ENCODE assay signal across 16 cellular contexts in the genomic region with DNA sequence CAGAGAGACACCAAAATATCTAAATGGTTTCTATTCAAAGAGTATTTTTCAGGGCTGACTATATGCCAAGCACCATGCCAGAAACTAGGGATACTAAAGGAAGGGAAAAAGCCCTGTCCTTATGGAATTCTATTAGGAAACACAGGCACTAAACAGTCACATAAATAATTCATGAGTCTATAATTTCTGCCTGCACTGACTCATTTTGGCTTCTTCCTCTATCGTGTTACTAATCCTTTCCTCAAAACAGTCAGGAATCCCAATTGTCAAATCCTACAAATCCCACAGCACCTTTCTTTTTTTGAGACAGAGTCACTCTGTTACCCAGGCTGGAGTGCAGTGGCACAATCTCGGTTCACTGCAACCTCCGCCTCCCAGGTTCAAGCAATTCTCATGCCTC. TPM values are rescaled to one million over a fixed set of nuclear protein-coding genes. Genes with fewer than 3 reads are reported as not detected.
A peak's percentile ranks its signal among the peaks of the same experiment; 100 is the strongest.
DNase-seq lines count a peak whose midpoint lies in the region; ATAC-seq, FAIRE-seq and TF ChIP-seq lines count a peak whose summit lies in the region.
"Had no signal": no experiment of that assay in that cellular context is flagged by ENCODE, and none has a peak within 500 bp of the region (broad histone marks: within the 10 kb centered on the region; RNA-seq: fewer than 3 reads in every experiment).

No MANE protein-coding gene starts in this region.

- peaks cover 14% of the 10 kb centered on the region for H3K4me1 ChIP-seq in astrocyte (ENCODE audit: insufficient read depth, low read length)

- H3K27ac ChIP-seq in astrocyte (ENCODE audit: low read depth, low read length), result no peak overlapping the region
- H3K27ac ChIP-seq: dorsolateral prefrontal cortex, HL-60, ovary, vagina had no signal

- H3K9ac ChIP-seq in astrocyte (ENCODE audit: low read length), result no peak overlapping the region

- peak overlapping the region; percentile 69 for H3K27ac Mint-ChIP-seq in HFFc6
- H3K27ac Mint-ChIP-seq in astrocyte (ENCODE audit: unreplicated experiment), result no peak overlapping the region
- H3K27ac Mint-ChIP-seq in glutamatergic neuron (ENCODE audit: unreplicated experiment), result peak overlapping the region; percentile 74
- H3K27ac Mint-ChIP-seq in stimulated activated effector memory CD8-positive, alpha-beta T cell treated with anti-CD3 and anti-CD28 coated beads, Interleukin-12 subunit alpha, Interleukin-12 subunit beta, amount 100 ng/mL, for 72 hours, result no peak overlapping the region
- H3K27ac Mint-ChIP-seq: activated naive CD4-positive, alpha-beta T cell treated with anti-CD3 and anti-CD28 coated beads, Interleukin-2, amount 50 U/mL, for 24 hours; memory B cell had no signal

- H4K20me1 ChIP-seq in astrocyte (ENCODE audit: insufficient read depth, low read length), result peaks cover 68% of the 10 kb centered on the region

- peaks cover 3% of the 10 kb centered on the region; the same call in 1 of the 2 replicates for H3K9me3 Mint-ChIP-seq in HFFc6
- H3K9me3 Mint-ChIP-seq in astrocyte (ENCODE audit: unreplicated experiment), result peaks cover 4% of the 10 kb centered on the region
- H3K9me3 Mint-ChIP-seq in glutamatergic neuron (ENCODE audit: unreplicated experiment), result no peaks in the 10 kb centered on the region
- H3K9me3 Mint-ChIP-seq in stimulated activated effector memory CD8-positive, alpha-beta T cell treated with anti-CD3 and anti-CD28 coated beads, Interleukin-12 subunit alpha, Interleukin-12 subunit beta, amount 100 ng/mL, for 72 hours, result peaks cover 6% of the 10 kb centered on the region

- H3K27me3 ChIP-seq in astrocyte (ENCODE audit: insufficient read depth, low read length), result no peaks in the 10 kb centered on the region
- H3K27me3 ChIP-seq: dorsolateral prefrontal cortex, ovary, vagina had no signal

- intact Hi-C loops in sciatic nerve (cut with DNase I), result no loop called here

- TF ChIP-seq CTCF in HFFc6 (IDR thresholded peaks at IDR 0.05) (no peak), astrocyte (IDR thresholded peaks at IDR 0.05; ENCODE audit: insufficient read depth, low read depth, low read length) (no peak), glutamatergic neuron (IDR thresholded peaks at IDR 0.05; ENCODE audit: partially characterized antibody, unreplicated experiment) (no peak)

- no peaks in the 10 kb centered on the region for H3K9me3 ChIP-seq in astrocyte (ENCODE audit: insufficient read depth, low read depth, low read length)
- H3K9me3 ChIP-seq: ovary, vagina had no signal

- peak overlapping the region; percentile 59 for H3K4me2 ChIP-seq in astrocyte (ENCODE audit: low read length)

- peaks cover 96% of the 10 kb centered on the region for H3K79me2 ChIP-seq in astrocyte (ENCODE audit: insufficient read depth, low read length)

- H3K36me3 ChIP-seq in astrocyte (ENCODE audit: insufficient read depth, low read length), result no peaks in the 10 kb centered on the region
- H3K36me3 ChIP-seq: ovary, vagina had no signal

- H3K4me3 Mint-ChIP-seq in HFFc6, result peak overlapping the region; percentile 52
- no peak overlapping the region for H3K4me3 Mint-ChIP-seq in astrocyte (ENCODE audit: unreplicated experiment)
- no peak overlapping the region for H3K4me3 Mint-ChIP-seq in glutamatergic neuron (ENCODE audit: unreplicated experiment)
- no peak overlapping the region for H3K4me3 Mint-ChIP-seq in stimulated activated effector memory CD8-positive, alpha-beta T cell treated with anti-CD3 and anti-CD28 coated beads, Interleukin-12 subunit alpha, Interleukin-12 subunit beta, amount 100 ng/mL, for 72 hours
- H3K4me3 Mint-ChIP-seq: activated naive CD4-positive, alpha-beta T cell treated with anti-CD3 and anti-CD28 coated beads, Interleukin-2, amount 50 U/mL, for 24 hours; memory B cell had no signal

- peak; percentile 25 for DNase-seq in AG08396 (ENCODE audit: low spot score)
- DNase-seq in HFFc6, result peak; percentile 50
- peak; percentile 60 for DNase-seq in astrocyte (ENCODE audit: low read depth)
- DNase-seq in glutamatergic neuron, result no peak
- no peak for DNase-seq in sciatic nerve (ENCODE audit: low spot score)
- DNase-seq in NCI-H1930 (lab: John Stamatoyannopoulos, UW), result no peak
- no peak for DNase-seq in RPMI8226
- DNase-seq in stimulated activated effector memory CD8-positive, alpha-beta T cell treated with anti-CD3 and anti-CD28 coated beads, Interleukin-12 subunit alpha, Interleukin-12 subunit beta, amount 100 ng/mL, for 72 hours (ENCODE audit: low spot score in 2 of 2), result no peak
- DNase-seq: dorsolateral prefrontal cortex, hippocampal formation, NCI-H2227 treated with DMSO at 0.1 percent for 48 hours, ovary had no signal

- H3K4me1 Mint-ChIP-seq in HFFc6 (ENCODE audit: low read depth) (peaks cover 49% of the 10 kb centered on the region), astrocyte (ENCODE audit: low read depth, unreplicated experiment) (peaks cover 11% of the 10 kb centered on the region), glutamatergic neuron (ENCODE audit: low read depth, unreplicated experiment) (peaks cover 2% of the 10 kb centered on the region)
- H3K4me1 Mint-ChIP-seq in stimulated activated effector memory CD8-positive, alpha-beta T cell treated with anti-CD3 and anti-CD28 coated beads, Interleukin-12 subunit alpha, Interleukin-12 subunit beta, amount 100 ng/mL, for 72 hours, result peaks cover 28% of the 10 kb centered on the region

- no peak overlapping the region for H2AFZ ChIP-seq in astrocyte (ENCODE audit: low read depth, low read length)

- no peak for ATAC-seq in sciatic nerve
- ATAC-seq in stimulated activated effector memory CD8-positive, alpha-beta T cell treated with anti-CD3 and anti-CD28 coated beads, Interleukin-12 subunit alpha, Interleukin-12 subunit beta, amount 100 ng/mL, for 72 hours, result no peak

- FAIRE-seq in astrocyte (lab: Jason Lieb, UNC), result peak; percentile 76

- H3K36me3 Mint-ChIP-seq in HFFc6 (ENCODE audit: low read depth), result peaks cover 14% of the 10 kb centered on the region
- no peaks in the 10 kb centered on the region for H3K36me3 Mint-ChIP-seq in astrocyte (ENCODE audit: low read depth, unreplicated experiment)
- peaks cover 7% of the 10 kb centered on the region for H3K36me3 Mint-ChIP-seq in glutamatergic neuron (ENCODE audit: unreplicated experiment)
- peaks cover 8% of the 10 kb centered on the region for H3K36me3 Mint-ChIP-seq in stimulated activated effector memory CD8-positive, alpha-beta T cell treated with anti-CD3 and anti-CD28 coated beads, Interleukin-12 subunit alpha, Interleukin-12 subunit beta, amount 100 ng/mL, for 72 hours

- H3K27me3 Mint-ChIP-seq in HFFc6 (ENCODE audit: insufficient read depth), result no peaks in the 10 kb centered on the region; the same call in 1 of the 2 replicates
- H3K27me3 Mint-ChIP-seq in astrocyte (ENCODE audit: low read depth, unreplicated experiment), result no peaks in the 10 kb centered on the region
- peaks cover 2% of the 10 kb centered on the region for H3K27me3 Mint-ChIP-seq in glutamatergic neuron (ENCODE audit: unreplicated experiment)
- H3K27me3 Mint-ChIP-seq: activated naive CD4-positive, alpha-beta T cell treated with anti-CD3 and anti-CD28 coated beads, Interleukin-2, amount 50 U/mL, for 24 hours; memory B cell had no signal

- H3K4me3 ChIP-seq in astrocyte (ENCODE audit: insufficient read depth, low read depth, low read length), result no peak overlapping the region
- H3K4me3 ChIP-seq: dorsolateral prefrontal cortex, ovary, vagina had no signal

RNA-seq across cellular contexts. Expression of gene XPO4, which starts 29.2 kb away (rescaled TPM):
- 10 to 100 TPM; 14.2 to 17.6 (median 15.2) TPM for total RNA-seq in HFFc6 (2021; fragmentation: NEBNext Ultra II Directional; extraction: Animal tissue kit (Norgen Biotek cat#: 25700))
- total RNA-seq in astrocyte (19.3 and 19.9 TPM in 2 replicates), glutamatergic neuron (ENCODE audit: unreplicated experiment) (15.5 TPM), sciatic nerve (13.9 TPM)

Comparison
In these comparisons a context has a peak if more than half of its experiments do, and no peak if none do; other contexts are left out.
1. DNase-seq: peak in AG08396 (single experiment), HFFc6 (single experiment) and astrocyte (single experiment); none in glutamatergic neuron (single experiment), sciatic nerve (single experiment), NCI-H1930 (0 of 2), RPMI8226 (single experiment) and stimulated activated effector memory CD8-positive, alpha-beta T cell treated with anti-CD3 and anti-CD28 coated beads, Interleukin-12 subunit alpha, Interleukin-12 subunit beta, amount 100 ng/mL, for 72 hours (0 of 2).
2. H3K27ac Mint-ChIP-seq: peak in HFFc6 (single experiment) and glutamatergic neuron (single experiment); none in astrocyte (single experiment) and stimulated activated effector memory CD8-positive, alpha-beta T cell treated with anti-CD3 and anti-CD28 coated beads, Interleukin-12 subunit alpha, Interleukin-12 subunit beta, amount 100 ng/mL, for 72 hours (single experiment).